8 cellular contexts compared by ENCODE assay signal in the genomic region with DNA sequence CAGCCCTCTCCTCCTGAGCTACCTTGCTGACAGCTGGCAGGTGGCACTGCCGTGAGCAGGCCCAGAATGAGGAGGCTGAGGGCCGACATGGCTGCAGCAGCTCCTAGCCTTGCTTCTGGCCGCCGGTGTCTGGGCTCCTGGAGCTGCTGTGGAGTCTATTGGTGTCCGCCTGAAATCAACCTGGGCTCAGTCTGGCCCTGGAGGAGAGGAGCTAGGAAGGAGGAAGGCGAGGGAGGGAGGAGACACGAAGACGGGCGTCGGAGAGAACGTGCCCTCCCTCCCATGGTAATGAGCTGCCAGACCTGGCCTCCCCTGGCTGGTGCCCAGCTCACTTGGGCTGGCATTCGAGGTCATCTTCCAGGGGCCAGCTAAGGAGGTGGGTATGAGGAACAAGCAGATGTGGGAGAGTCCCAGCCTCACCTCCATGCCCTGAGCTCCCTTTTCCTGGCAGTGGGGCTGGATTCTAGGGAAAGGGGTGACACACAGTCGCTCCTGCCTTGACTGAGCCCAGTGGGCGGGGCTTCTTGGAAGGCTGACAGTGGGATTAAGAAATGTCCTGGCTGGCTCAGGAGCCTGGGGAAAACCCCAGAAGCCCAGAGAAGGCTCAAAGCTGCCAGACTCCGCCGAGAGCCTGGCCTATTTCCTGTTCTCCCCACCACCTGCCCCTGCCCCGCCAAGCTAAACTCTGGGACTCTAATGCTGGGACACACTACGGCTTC. TPM values are rescaled to one million over a fixed set of nuclear protein-coding genes. Genes with fewer than 3 reads are reported as not detected.
DNase-seq lines count a peak whose midpoint lies in the region; TF ChIP-seq lines count a peak whose summit lies in the region.

A gene with protein sequence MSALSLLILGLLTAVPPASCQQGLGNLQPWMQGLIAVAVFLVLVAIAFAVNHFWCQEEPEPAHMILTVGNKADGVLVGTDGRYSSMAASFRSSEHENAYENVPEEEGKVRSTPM (minus strand): TSS at position 193 of the 719 bp plus-strand sequence. CDS start 104 bp downstream, at position 89.

- no peak for TF ChIP-seq CTCF in epithelial cell of esophagus (IDR thresholded peaks at IDR 0.05; ENCODE audit: insufficient read depth, low read depth, low read length, missing control alignments)
- TF ChIP-seq CTCF in vagina (IDR thresholded peaks at IDR 0.05) = no peak

- DNase-seq in activated effector memory CD4-positive, alpha-beta T cell treated with anti-CD3 and anti-CD28 coated beads, Interleukin-2, amount 50 U/mL, for 16 hours = peak; percentile 51
- DNase-seq in activated effector memory CD4-positive, alpha-beta T cell treated with Interleukin-2 at 50 U/mL for 16 hours = no peak
- DNase-seq in epithelial cell of esophagus (ENCODE audit: low read depth) (peak; percentile 97), mesenchymal stem cell (peak; percentile 38), vagina (ENCODE audit: extremely low spot score in 2 of 2) (no peak), NCI-H526 (lab: John Stamatoyannopoulos, UW) (no peak), T1000 (lab: John Stamatoyannopoulos, UW) (no peak), NCI-H2081 treated with DMSO at 0.1 percent for 48 hours (lab: John Stamatoyannopoulos, UW) (no peak)

- WGBS in mesenchymal stem cell = 71% methylated on average over 18 of the region's 18 CpGs

- no peak within 1 kb of the TSS for H2BK12ac ChIP-seq in mesenchymal stem cell (ENCODE audit: low read length in 2 of 2)

- peaks cover 0 to 19% of the 10 kb centered on the region in 2 experiments for H3K27me3 ChIP-seq in mesenchymal stem cell (ENCODE audit: control insufficient read depth in 1 of 2, insufficient read depth in 1 of 2, low read length in 2 of 2)
- no peaks in the 10 kb centered on the region for H3K27me3 ChIP-seq in vagina

- H2BK5ac ChIP-seq in mesenchymal stem cell (ENCODE audit: low read depth, low read length, poor library complexity, severe bottlenecking) = peak within 1 kb of the TSS; percentile 88

- peak within 1 kb of the TSS; percentile 100 for H2AK5ac ChIP-seq in mesenchymal stem cell (ENCODE audit: low read length, severe bottlenecking)

- H3K14ac ChIP-seq in mesenchymal stem cell (ENCODE audit: low read length in 2 of 2) = no peak within 1 kb of the TSS

- intact Hi-C loops in vagina (cut with DNase I) = loop anchor here (10.0 kb wide), 2 partner anchors 235 to 535 kb away; no protein-coding TSS in a partner anchor

- no peak within 1 kb of the TSS for H3K18ac ChIP-seq in mesenchymal stem cell (ENCODE audit: low read depth in 1 of 2, low read length in 2 of 2)

- H3K79me1 ChIP-seq in mesenchymal stem cell (replicated peaks; ENCODE audit: low read length, poor library complexity, severe bottlenecking) = no peaks in the 10 kb centered on the region

- no peak within 1 kb of the TSS for H2BK120ac ChIP-seq in mesenchymal stem cell (ENCODE audit: low read depth, low read length)

- peak within 1 kb of the TSS; percentile 36 for H3K9ac ChIP-seq in mesenchymal stem cell (ENCODE audit: low read length)

- peak within 1 kb of the TSS; percentile 81 for H3K27ac ChIP-seq in mesenchymal stem cell (ENCODE audit: low read length, poor library complexity, severe bottlenecking)
- H3K27ac ChIP-seq in vagina = peak within 1 kb of the TSS; percentile 70

- H3K36me3 ChIP-seq in mesenchymal stem cell (ENCODE audit: control insufficient read depth in 1 of 2, insufficient read depth in 2 of 2, low read depth in 1 of 2, low read length in 2 of 2) (no peaks in the 10 kb centered on the region), vagina (no peaks in the 10 kb centered on the region)

- no peak within 1 kb of the TSS for H3K4me2 ChIP-seq in mesenchymal stem cell (ENCODE audit: low read length, poor library complexity, severe bottlenecking)

- no peak within 1 kb of the TSS for H3K4ac ChIP-seq in mesenchymal stem cell (ENCODE audit: low read depth in 1 of 2, low read length in 2 of 2)

- H3K23ac ChIP-seq in mesenchymal stem cell (ENCODE audit: low read length in 2 of 2) = no peak within 1 kb of the TSS

- H3K4me3 ChIP-seq in epithelial cell of esophagus (ENCODE audit: low read length) (no peak within 1 kb of the TSS), mesenchymal stem cell (ENCODE audit: insufficient read depth in 1 of 2, low read depth in 1 of 2, low read length in 2 of 2) (no peak within 1 kb of the TSS), vagina (peak within 1 kb of the TSS in 1 of 2 donors; percentile 23)

- H4K91ac ChIP-seq in mesenchymal stem cell (ENCODE audit: low read length) = no peak within 1 kb of the TSS

- TF ChIP-seq POLR2A in vagina (IDR thresholded peaks at IDR 0.05) = no peak

- H3K9me3 ChIP-seq in mesenchymal stem cell (ENCODE audit: control insufficient read depth, low read length) = no peaks in the 10 kb centered on the region
- H3K9me3 ChIP-seq in vagina = no peaks in the 10 kb centered on the region

- H2AFZ ChIP-seq in mesenchymal stem cell (ENCODE audit: low read depth, low read length) = no peak within 1 kb of the TSS

- no peak within 1 kb of the TSS for H4K8ac ChIP-seq in mesenchymal stem cell (ENCODE audit: low read length)

- peaks cover 31% of the 10 kb centered on the region for H3K4me1 ChIP-seq in mesenchymal stem cell (ENCODE audit: control insufficient read depth, insufficient read depth, low read depth, low read length)
- peaks cover 36% of the 10 kb centered on the region for H3K4me1 ChIP-seq in vagina

- H2BK15ac ChIP-seq in mesenchymal stem cell (ENCODE audit: low read depth, poor library complexity, severe bottlenecking) = no peak within 1 kb of the TSS

RNA-seq across cellular contexts. Expression of the gene that starts here (rescaled TPM):
- not detected for polyA plus RNA-seq in mesenchymal stem cell (2013, experiment 1 of 2)
- not detected for polyA plus RNA-seq in mesenchymal stem cell (2013, experiment 2 of 2)
- 55.2 TPM for total RNA-seq in vagina

Comparison
In these comparisons a context has a peak if more than half of its experiments do, and no peak if none do; other contexts are left out.
1. DNase-seq: peak in activated effector memory CD4-positive, alpha-beta T cell treated with anti-CD3 and anti-CD28 coated beads, Interleukin-2, amount 50 U/mL, for 16 hours (single experiment), epithelial cell of esophagus (single experiment) and mesenchymal stem cell (single experiment); none in activated effector memory CD4-positive, alpha-beta T cell treated with Interleukin-2 at 50 U/mL for 16 hours (single experiment), vagina (0 of 2), NCI-H526 (0 of 2), T1000 (single experiment) and NCI-H2081 treated with DMSO at 0.1 percent for 48 hours (single experiment).